27 cellular contexts compared by ENCODE assay signal in the genomic region with DNA sequence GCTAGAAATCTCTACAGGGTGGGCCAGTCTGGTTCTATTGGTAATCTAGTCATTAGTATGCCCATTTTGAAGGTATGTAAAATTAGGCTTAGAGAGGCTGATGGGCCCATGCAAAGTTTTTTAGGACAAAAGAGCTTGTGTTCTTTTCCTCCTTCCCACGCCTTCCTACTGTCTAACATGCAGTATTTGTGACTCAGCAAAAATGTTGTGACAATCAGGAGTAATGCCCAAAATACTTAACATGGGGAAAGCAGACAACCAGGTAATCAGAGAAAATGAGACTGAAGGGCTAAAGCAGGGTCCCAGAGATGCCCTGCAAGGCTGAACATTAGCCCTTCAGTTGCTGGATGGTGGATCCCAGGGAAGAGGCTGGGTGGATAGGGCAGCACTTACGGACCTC.
"Had no signal": no experiment of that assay in that cellular context is flagged by ENCODE, and none has a peak within 500 bp of the region (broad histone marks: within the 10 kb centered on the region; RNA-seq: fewer than 3 reads in every experiment).

No MANE protein-coding gene starts in this region.

- ATAC-seq: activated CD8-positive, alpha-beta T cell treated with anti-CD3 and anti-CD28 coated beads, Interleukin-2, amount 10 ng/mL, durations not matched to agents 7 days and 5 days; activated naive CD4-positive, alpha-beta T cell treated with anti-CD3 and anti-CD28 coated beads, Interleukin-2, amount 50 U/mL, for 72 hours; activated T-cell treated with anti-CD3 and anti-CD28 coated beads, Interleukin-2, amount 50 U/mL, for 4 hours had no signal

- H3K4me3 ChIP-seq: adrenal gland, cardiac muscle cell, PC-9 had no signal

- H3K27ac ChIP-seq: adrenal gland, cardiac muscle cell, PC-9, WERI-Rb-1 had no signal

- DNase-seq: activated CD4-positive, alpha-beta T cell treated with anti-CD3 and anti-CD28 coated beads for 1 hour; activated CD4-positive, alpha-beta T cell treated with anti-CD3 and anti-CD28 coated beads, Interleukin-2, amount 10 ng/mL, durations not matched to agents 24 days and 14 days; activated CD4-positive, alpha-beta T cell treated with anti-CD3 and anti-CD28 coated beads, Interleukin-2, amount 50 U/mL, for 4 hours; activated CD4-positive, CD25-positive, alpha-beta regulatory T cell; activated CD8-positive, alpha-beta T cell treated with anti-CD3 and anti-CD28 coated beads, Interleukin-2, amount 10 ng/mL, durations not matched to agents 7 days and 5 days; activated gamma-delta T cell treated with Interleukin-2 at 50 U/mL for 16 hours; activated naive CD4-positive, alpha-beta T cell treated with anti-CD3 and anti-CD28 coated beads for 36 hours; activated T-cell treated with anti-CD3 and anti-CD28 coated beads, Interleukin-2, amount 50 U/mL, for 4 hours; adrenal gland; MM.1S; MV-4-11; NCI-H1092; NCI-H1436 treated with DMSO at 0.1 percent for 48 hours; NCI-H1694 treated with DMSO at 0.1 percent for 48 hours; NCI-H2029; NCI-H345; NCI-H524 treated with DMSO at 0.1 percent for 48 hours; NK-92 treated with Interleukin-12 subunit alpha and Interleukin-12 subunit beta, amount 100 ng/mL, for 24 hours; PC-9; Right ventricle myocardium superior; SW 1271; T1000; WERI-Rb-1 had no signal

- FAIRE-seq: astrocyte, RCC 7860 had no signal

- H3K36me3 ChIP-seq: adrenal gland, cardiac muscle cell, WERI-Rb-1 had no signal

- H3K27me3 ChIP-seq: cardiac muscle cell had no signal

- H3K4me1 ChIP-seq: adrenal gland had no signal

- H3K9me3 ChIP-seq: adrenal gland had no signal
